In the genomic region with DNA sequence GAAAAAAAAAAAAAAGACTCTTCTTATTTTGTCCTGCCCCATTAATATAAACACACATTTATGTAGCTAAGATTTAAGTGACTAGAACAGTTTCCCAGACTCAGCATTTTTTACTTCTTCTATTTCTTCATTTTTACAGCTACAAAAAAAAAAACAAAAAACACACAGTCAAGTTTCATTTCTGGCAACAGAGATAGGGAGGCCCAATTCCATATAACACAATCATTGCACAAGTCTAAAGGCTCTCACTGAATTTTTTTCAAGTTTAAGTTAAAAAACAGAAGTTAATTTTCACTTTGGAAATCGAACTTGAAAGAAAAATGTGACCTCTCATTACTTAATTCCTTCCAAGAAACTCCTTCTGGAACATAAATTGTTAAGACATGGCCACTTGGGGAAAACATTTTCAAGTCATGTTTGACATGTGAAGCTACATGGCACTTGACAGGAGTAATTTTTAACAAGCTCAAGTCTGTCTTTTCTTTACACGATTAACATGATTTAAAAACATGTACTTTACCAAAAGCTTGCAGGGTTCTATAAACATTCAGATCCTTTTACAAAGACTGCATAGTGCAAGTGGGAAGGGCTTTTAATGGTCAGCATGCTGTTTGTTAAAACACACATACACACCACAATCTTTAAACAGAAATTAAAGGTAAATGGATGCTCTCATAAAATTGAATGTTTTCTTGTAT, we compare ENCODE assay signal across 21 cellular contexts.
DNase-seq lines count a peak whose midpoint lies in the region; ATAC-seq and TF ChIP-seq lines count a peak whose summit lies in the region.
"Had no signal": no experiment of that assay in that cellular context is flagged by ENCODE, and none has a peak within 500 bp of the region (broad histone marks: within the 10 kb centered on the region; RNA-seq: fewer than 3 reads in every experiment).

No MANE protein-coding gene starts in this region.

- H3K27me3 ChIP-seq in IMR-90 (ENCODE audit: control insufficient read depth, insufficient read depth, low read length) (no peaks in the 10 kb centered on the region), smooth muscle cell (ENCODE audit: low read depth) (no peaks in the 10 kb centered on the region)
- H3K27me3 ChIP-seq: adrenal gland; BLaER1 treated with 17β-estradiol and CSF1 and Interleukin-3, amounts not matched to agents 10 nM and 100 nM had no signal

- no peak overlapping the region for H4K91ac ChIP-seq in IMR-90 (ENCODE audit: insufficient read depth, low read depth, low read length)

- peak; percentile 46; the same call in 1 of the 2 replicates for ATAC-seq in IMR-90 (ENCODE audit: low read depth)
- no peak for ATAC-seq in activated T-cell treated with anti-CD3 and anti-CD28 coated beads, Interleukin-2, amount 50 U/mL, for 4 hours
- ATAC-seq: lower lobe of right lung, natural killer cell, T-cell, WTC11 had no signal

- no peaks in the 10 kb centered on the region for H3K4me1 Mint-ChIP-seq in activated T-cell treated with anti-CD3 and anti-CD28 coated beads, Interleukin-2, amount 50 U/mL, for 4 hours (ENCODE audit: low read depth)
- H3K4me1 Mint-ChIP-seq: natural killer cell, T-cell had no signal

- intact Hi-C loops in IMR-90 (cut with micrococcal nuclease) = no loop called here

- TF ChIP-seq RAD21 in IMR-90 (IDR thresholded peaks at IDR 0.05; ENCODE audit: low read length) = no peak

- peaks cover 84% of the 10 kb centered on the region for H3K79me2 ChIP-seq in smooth muscle cell (ENCODE audit: low read depth)

- H4K8ac ChIP-seq in IMR-90 (ENCODE audit: low read depth in 2 of 2, low read length in 2 of 2) = peak overlapping the region; percentile 9 to 33; a peak in 1 of 4 replicates

- peaks cover 7% of the 10 kb centered on the region for H3K4me1 ChIP-seq in IMR-90 (ENCODE audit: control insufficient read depth, insufficient read depth, low read length)
- H3K4me1 ChIP-seq in smooth muscle cell (ENCODE audit: low read depth) = no peaks in the 10 kb centered on the region
- H3K4me1 ChIP-seq: lower lobe of right lung had no signal

- H2BK120ac ChIP-seq in IMR-90 (ENCODE audit: low read depth, low read length) = peak overlapping the region; percentile 37; the same call in 1 of the 2 replicates

- H2BK20ac ChIP-seq in IMR-90 (ENCODE audit: low read depth, low read length) = no peak overlapping the region

- TF ChIP-seq CTCF in IMR-90 (conservative IDR thresholded peaks at IDR 0.05; ENCODE audit: low read depth, low read length) (no peak), foreskin fibroblast (IDR thresholded peaks at IDR 0.05; ENCODE audit: low read depth, low read length) (no peak), smooth muscle cell (IDR thresholded peaks at IDR 0.05; ENCODE audit: borderline replicate concordance, insufficient read depth, poor library complexity, severe bottlenecking) (no peak)

- peak overlapping the region; percentile 10; the same call in 1 of the 2 replicates for H3K23ac ChIP-seq in IMR-90 (ENCODE audit: low read depth, low read length)

- H3K36me3 ChIP-seq in IMR-90 (ENCODE audit: control insufficient read depth, insufficient read depth, low read length) (no peaks in the 10 kb centered on the region), smooth muscle cell (ENCODE audit: low read depth) (no peaks in the 10 kb centered on the region)
- H3K36me3 ChIP-seq: adrenal gland; BLaER1 treated with 17β-estradiol and CSF1 and Interleukin-3, amounts not matched to agents 10 nM and 100 nM; HAP-1; lower lobe of right lung had no signal

- no peaks in the 10 kb centered on the region for H3F3A ChIP-seq in smooth muscle cell (ENCODE audit: low read depth)

- in situ Hi-C loops in IMR-90 (cut with MboI; ENCODE audit: low sequenced_read_pairs) = no loop called here

- H3K9me3 ChIP-seq in IMR-90 (ENCODE audit: control insufficient read depth, insufficient read depth, low read length) (no peaks in the 10 kb centered on the region), smooth muscle cell (replicated peaks; ENCODE audit: low read depth) (no peaks in the 10 kb centered on the region)
- H3K9me3 ChIP-seq: adrenal gland; BLaER1 treated with 17β-estradiol and CSF1 and Interleukin-3, amounts not matched to agents 10 nM and 100 nM; HAP-1; lower lobe of right lung had no signal

- no peak overlapping the region for H2AFZ ChIP-seq in IMR-90 (replicated peaks; ENCODE audit: low read length, poor library complexity)
- H2AFZ ChIP-seq in smooth muscle cell (ENCODE audit: low read depth) = no peak overlapping the region

- H3K4me3 ChIP-seq in IMR-90 (ENCODE audit: insufficient read depth, low read depth, low read length) (peak overlapping the region; percentile 41), foreskin fibroblast (ENCODE audit: low read depth in 1 of 2, low read length in 2 of 2) (peak overlapping the region; percentile 16 to 26), smooth muscle cell (no peak overlapping the region)
- H3K4me3 ChIP-seq: adrenal gland, HAP-1, lower lobe of right lung had no signal

- H3K4me3 Mint-ChIP-seq in activated T-cell treated with anti-CD3 and anti-CD28 coated beads, Interleukin-2, amount 50 U/mL, for 4 hours = no peak overlapping the region
- H3K4me3 Mint-ChIP-seq: natural killer cell, T-cell, WTC11 had no signal

- H3K4me2 ChIP-seq in IMR-90 (ENCODE audit: low read depth, low read length) (peak overlapping the region; percentile 100), smooth muscle cell (peak overlapping the region; percentile 26)

- no peaks in the 10 kb centered on the region for H4K20me1 ChIP-seq in IMR-90 (ENCODE audit: insufficient read depth, low read length)
- H4K20me1 ChIP-seq in smooth muscle cell (ENCODE audit: low read depth) = peaks cover 17% of the 10 kb centered on the region
- H4K20me1 ChIP-seq: BLaER1 treated with 17β-estradiol and CSF1 and Interleukin-3, amounts not matched to agents 10 nM and 100 nM had no signal

- peak overlapping the region; percentile 78; the same call in 1 of the 2 replicates for H4K5ac ChIP-seq in IMR-90 (ENCODE audit: low read depth, low read length)

- no TSS peak for BruUV-seq in IMR-90 (replicated peaks; lab: Mats Ljungman, UMichigan)

- peaks cover 20 to 49% of the 10 kb centered on the region in 2 experiments for H3K79me1 ChIP-seq in IMR-90 (ENCODE audit: low read depth in 1 of 2, low read length in 2 of 2)

- CTCF ChIA-PET in IMR-90 (lab: Yijun Ruan, JAX) = interaction anchor here (0.6 to 1.1 kb wide), 5 partner anchors 52 to 205 kb away, joined by 3 to 8 read pairs (median 3); no protein-coding TSS in a partner anchor

- H3K27me3 Mint-ChIP-seq in activated T-cell treated with anti-CD3 and anti-CD28 coated beads, Interleukin-2, amount 50 U/mL, for 4 hours (ENCODE audit: low read depth) = peaks cover 3% of the 10 kb centered on the region

- H3K36me3 Mint-ChIP-seq in activated T-cell treated with anti-CD3 and anti-CD28 coated beads, Interleukin-2, amount 50 U/mL, for 4 hours (ENCODE audit: insufficient read depth) = no peaks in the 10 kb centered on the region
- H3K36me3 Mint-ChIP-seq: natural killer cell, T-cell had no signal

- no peak overlapping the region for H2AK9ac ChIP-seq in IMR-90 (replicated peaks; ENCODE audit: low read depth, low read length, poor library complexity)

- H3K9me3 Mint-ChIP-seq in activated T-cell treated with anti-CD3 and anti-CD28 coated beads, Interleukin-2, amount 50 U/mL, for 4 hours = no peaks in the 10 kb centered on the region
- H3K9me3 Mint-ChIP-seq: natural killer cell, T-cell, WTC11 had no signal

- no peaks in the 10 kb centered on the region; the same call in 1 of the 2 replicates for H3K9me1 ChIP-seq in IMR-90 (ENCODE audit: insufficient read depth, low read length)

- DNase-seq in IMR-90 (no peak), SKM-1 (lab: John Stamatoyannopoulos, UW; ENCODE audit: unreplicated experiment) (peak; percentile 21), foreskin fibroblast (peak in 1 of 2 donors; percentile 15), smooth muscle cell (lab: John Stamatoyannopoulos, UW; ENCODE audit: unreplicated experiment) (no peak), hypothalamus (lab: John Stamatoyannopoulos, UW) (no peak), KG1 (lab: John Stamatoyannopoulos, UW) (no peak)
- no peak for DNase-seq in activated T-cell treated with anti-CD3 and anti-CD28 coated beads, Interleukin-2, amount 50 U/mL, for 4 hours
- DNase-seq: activated CD8-positive, alpha-beta memory T cell treated with anti-CD3 and anti-CD28 coated beads for 24 hours; adrenal gland; caudate nucleus; foreskin melanocyte; lower lobe of right lung; natural killer cell; NCI-H1048; NCI-H2107; NCI-H69; stimulated activated CD4-positive, alpha-beta T cell treated with anti-CD3 and anti-CD28 coated beads, Interleukin-1b, Interleukin-23, amount 100 ng/mL, for 48 hours; T-cell had no signal

- H2AK5ac ChIP-seq in IMR-90 (ENCODE audit: low read depth, low read length) = no peak overlapping the region

- peak overlapping the region; percentile 86 for H3K18ac ChIP-seq in IMR-90 (ENCODE audit: low read depth, low read length)

- H3K27ac ChIP-seq in IMR-90 (ENCODE audit: insufficient read depth, low read length) = peak overlapping the region; percentile 66; the same call in 1 of the 2 replicates
- peak overlapping the region; percentile 29 for H3K27ac ChIP-seq in smooth muscle cell (ENCODE audit: low read depth)
- H3K27ac ChIP-seq: lower lobe of right lung had no signal

- peak overlapping the region; percentile 37 for H2BK5ac ChIP-seq in IMR-90 (ENCODE audit: low read depth, low read length, poor library complexity, severe bottlenecking)

- no peak overlapping the region for H3K4ac ChIP-seq in IMR-90 (ENCODE audit: low read depth, low read length)

- H3K56ac ChIP-seq in IMR-90 (ENCODE audit: extremely low read depth, insufficient read depth, low read length) = no peak overlapping the region

- H2BK15ac ChIP-seq in IMR-90 (ENCODE audit: low read depth, low read length) = no peak overlapping the region

- WGBS in IMR-90 (ENCODE audit: extremely low coverage in 2 of 2, insufficient read length in 1 of 2), 2 experiments = no CpG with 5 or more reads among the region's 2 CpGs
- 52% methylated on average over 2 of the region's 2 CpGs for WGBS in smooth muscle cell (ENCODE audit: low lambda C conversion rate)

- H3K9ac ChIP-seq in IMR-90 (ENCODE audit: low read depth, low read length) (peak overlapping the region; percentile 76; the same call in 1 of the 2 replicates), smooth muscle cell (ENCODE audit: low read depth) (no peak overlapping the region)

- peak overlapping the region; percentile 42; the same call in 1 of the 2 replicates for H3K14ac ChIP-seq in IMR-90 (replicated peaks; ENCODE audit: low read depth, low read length)

- TF ChIP-seq POLR2A in IMR-90 (IDR thresholded peaks at IDR 0.05; ENCODE audit: low read depth, low read length) = no peak

- POLR2A ChIA-PET in IMR-90 (lab: Charles Lee; ENCODE audit: unreplicated experiment) = no interaction called here

- dilution Hi-C loops in IMR-90 (cut with HindIII; ENCODE audit: low sequenced_read_pairs, unreplicated experiment) = no loop called here

TF ChIP-seq in IMR-90, 13 proteins besides CTCF, POLR2A, EP300 and RAD21 (continues in another document):
- TF ChIP-seq, protein P1, sequence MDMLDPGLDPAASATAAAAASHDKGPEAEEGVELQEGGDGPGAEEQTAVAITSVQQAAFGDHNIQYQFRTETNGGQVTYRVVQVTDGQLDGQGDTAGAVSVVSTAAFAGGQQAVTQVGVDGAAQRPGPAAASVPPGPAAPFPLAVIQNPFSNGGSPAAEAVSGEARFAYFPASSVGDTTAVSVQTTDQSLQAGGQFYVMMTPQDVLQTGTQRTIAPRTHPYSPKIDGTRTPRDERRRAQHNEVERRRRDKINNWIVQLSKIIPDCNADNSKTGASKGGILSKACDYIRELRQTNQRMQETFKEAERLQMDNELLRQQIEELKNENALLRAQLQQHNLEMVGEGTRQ (IDR thresholded peaks at IDR 0.05; ENCODE audit: low read depth, low read length) = no peak
